In genomic region chr10:121131426-121132277, GRCh38 we compare ENCODE assay signal across 20 cellular contexts.
"Had no signal": no experiment of that assay in that cellular context is flagged by ENCODE, and none has a peak within 500 bp of the region (broad histone marks: within the 10 kb centered on the region; RNA-seq: fewer than 3 reads in every experiment).

No MANE protein-coding gene starts in this region.

- H3K36me3 ChIP-seq: adrenal gland, heart right ventricle, WERI-Rb-1 had no signal

- H3K9ac ChIP-seq: SK-N-SH had no signal

- H3K9me3 ChIP-seq: adrenal gland, heart right ventricle, SK-N-SH had no signal

- ATAC-seq: activated CD4-positive, alpha-beta T cell treated with anti-CD3 and anti-CD28 coated beads for 36 hours; activated T-cell treated with anti-CD3 and anti-CD28 coated beads, Interleukin-2, amount 50 U/mL, for 4 hours; heart right ventricle; left ventricle myocardium superior; natural killer cell; right cardiac atrium; T-cell had no signal

- H3K27me3 ChIP-seq: adrenal gland had no signal

- H3K27me3 Mint-ChIP-seq: activated CD4-positive, alpha-beta memory T cell treated with anti-CD3 and anti-CD28 coated beads, Interleukin-2, amount 10 ng/mL, durations not matched to agents 7 days and 5 days; stimulated activated naive CD8-positive, alpha-beta T cell treated with anti-CD3 and anti-CD28 coated beads, Interleukin-15, Interleukin-2, amounts not matched to agents 100 ng/mL and 50 ng/mL, for 24 hours had no signal

- H3K4me2 ChIP-seq: SK-N-SH had no signal

- FAIRE-seq: keratinocyte had no signal

- H3K4me3 Mint-ChIP-seq: activated CD4-positive, alpha-beta memory T cell treated with anti-CD3 and anti-CD28 coated beads, Interleukin-2, amount 10 ng/mL, durations not matched to agents 7 days and 5 days; activated CD4-positive, alpha-beta T cell treated with anti-CD3 and anti-CD28 coated beads for 36 hours; activated naive CD4-positive, alpha-beta T cell treated with anti-CD3 and anti-CD28 coated beads, Interleukin-2, amount 50 U/mL, for 24 hours; activated T-cell treated with anti-CD3 and anti-CD28 coated beads, Interleukin-2, amount 50 U/mL, for 4 hours; natural killer cell; stimulated activated naive CD8-positive, alpha-beta T cell treated with anti-CD3 and anti-CD28 coated beads, Interleukin-15, Interleukin-2, amounts not matched to agents 100 ng/mL and 50 ng/mL, for 24 hours; T-cell had no signal

- H3K4me3 ChIP-seq: adrenal gland, coronary artery, heart right ventricle had no signal

- H3K4me1 Mint-ChIP-seq: activated CD4-positive, alpha-beta memory T cell treated with anti-CD3 and anti-CD28 coated beads, Interleukin-2, amount 10 ng/mL, durations not matched to agents 7 days and 5 days; activated CD4-positive, alpha-beta T cell treated with anti-CD3 and anti-CD28 coated beads for 36 hours; activated naive CD4-positive, alpha-beta T cell treated with anti-CD3 and anti-CD28 coated beads, Interleukin-2, amount 50 U/mL, for 24 hours; natural killer cell; T-cell had no signal

- DNase-seq: activated CD4-positive, alpha-beta memory T cell treated with anti-CD3 and anti-CD28 coated beads, Interleukin-2, amount 10 ng/mL, durations not matched to agents 7 days and 5 days; activated CD4-positive, alpha-beta T cell treated with anti-CD3 and anti-CD28 coated beads for 36 hours; activated effector memory CD4-positive, alpha-beta T cell treated with Interleukin-2 at 50 U/mL for 16 hours; activated T-cell treated with anti-CD3 and anti-CD28 coated beads, Interleukin-2, amount 50 U/mL, for 4 hours; adrenal gland; effector CD4-positive, alpha-beta T cell; foreskin fibroblast; heart right ventricle; left ventricle myocardium superior; mesenchymal stem cell; natural killer cell; SK-N-SH; T-cell; WERI-Rb-1 had no signal

- H3K36me3 Mint-ChIP-seq: activated naive CD4-positive, alpha-beta T cell treated with anti-CD3 and anti-CD28 coated beads, Interleukin-2, amount 50 U/mL, for 24 hours; natural killer cell; T-cell had no signal

- H3K27ac ChIP-seq: adrenal gland, coronary artery, heart right ventricle, WERI-Rb-1 had no signal

- H3K4me1 ChIP-seq: adrenal gland, heart right ventricle had no signal

- H3K9me3 Mint-ChIP-seq: activated naive CD4-positive, alpha-beta T cell treated with anti-CD3 and anti-CD28 coated beads, Interleukin-2, amount 50 U/mL, for 24 hours; activated T-cell treated with anti-CD3 and anti-CD28 coated beads, Interleukin-2, amount 50 U/mL, for 4 hours; stimulated activated naive CD8-positive, alpha-beta T cell treated with anti-CD3 and anti-CD28 coated beads, Interleukin-15, Interleukin-2, amounts not matched to agents 100 ng/mL and 50 ng/mL, for 24 hours had no signal

- H3K27ac Mint-ChIP-seq: activated CD4-positive, alpha-beta memory T cell treated with anti-CD3 and anti-CD28 coated beads, Interleukin-2, amount 10 ng/mL, durations not matched to agents 7 days and 5 days; activated CD4-positive, alpha-beta T cell treated with anti-CD3 and anti-CD28 coated beads for 36 hours; activated naive CD4-positive, alpha-beta T cell treated with anti-CD3 and anti-CD28 coated beads, Interleukin-2, amount 50 U/mL, for 24 hours; natural killer cell; progenitor cell of endocrine pancreas; stimulated activated naive CD8-positive, alpha-beta T cell treated with anti-CD3 and anti-CD28 coated beads, Interleukin-15, Interleukin-2, amounts not matched to agents 100 ng/mL and 50 ng/mL, for 24 hours; T-cell had no signal
